29 cellular contexts compared by ENCODE assay signal in genomic region chr20:56385130-56385529, GRCh38. TPM values are rescaled to one million over a fixed set of nuclear protein-coding genes. Genes with fewer than 3 reads are reported as not detected.
"Had no signal": no experiment of that assay in that cellular context is flagged by ENCODE, and none has a peak within 500 bp of the region (broad histone marks: within the 10 kb centered on the region; RNA-seq: fewer than 3 reads in every experiment).

No MANE protein-coding gene starts in this region.

- H3K4me1 ChIP-seq: foreskin keratinocyte, prostate gland, uterus had no signal

- H3K4me3 ChIP-seq: heart right ventricle, ovary, prostate gland, skin epidermis, thoracic aorta, uterus had no signal

- H3K27me3 Mint-ChIP-seq: activated B cell treated with CpG ODN at 0.5 μM for 24 hours; activated CD8-positive, alpha-beta T cell treated with anti-CD3 and anti-CD28 coated beads for 36 hours; activated naive CD8-positive, alpha-beta T cell treated with anti-CD3 and anti-CD28 coated beads for 36 hours; dendritic cell treated with granulocyte-macrophage colony-stimulating factor and Interleukin-4, amounts not matched to agents 40 ng/mL and 50 ng/mL, for 4 days; stimulated activated naive CD8-positive, alpha-beta T cell treated with anti-CD3 and anti-CD28 coated beads, Interleukin-15, Interleukin-2, amounts not matched to agents 100 ng/mL and 50 ng/mL, for 24 hours had no signal

- ATAC-seq: activated CD8-positive, alpha-beta T cell treated with anti-CD3 and anti-CD28 coated beads for 36 hours; activated T-cell treated with anti-CD3 and anti-CD28 coated beads, Interleukin-2, amount 50 U/mL, for 4 hours; esophagus mucosa; foreskin keratinocyte; heart right ventricle; left lobe of liver; sciatic nerve had no signal

- H3K4me1 Mint-ChIP-seq: activated B cell treated with CpG ODN at 0.5 μM for 24 hours had no signal

- H3K4me3 Mint-ChIP-seq: activated B cell treated with CpG ODN at 0.5 μM for 24 hours; activated CD8-positive, alpha-beta T cell treated with anti-CD3 and anti-CD28 coated beads for 36 hours; activated naive CD8-positive, alpha-beta T cell treated with anti-CD3 and anti-CD28 coated beads for 36 hours; activated T-cell treated with anti-CD3 and anti-CD28 coated beads, Interleukin-2, amount 50 U/mL, for 4 hours; dendritic cell treated with granulocyte-macrophage colony-stimulating factor and Interleukin-4, amounts not matched to agents 40 ng/mL and 50 ng/mL, for 4 days; endodermal cell; nephron progenitor cell; stimulated activated naive CD8-positive, alpha-beta T cell treated with anti-CD3 and anti-CD28 coated beads, Interleukin-15, Interleukin-2, amounts not matched to agents 100 ng/mL and 50 ng/mL, for 24 hours; T-helper 1 cell treated with Interleukin-12 subunit alpha and Interleukin-12 subunit beta and Interleukin-4 antibody, amounts not matched to agents 30 μg/mL and 1 μg/mL, for 36 hours had no signal

- H3K27ac Mint-ChIP-seq: activated B cell treated with CpG ODN at 0.5 μM for 24 hours; activated CD8-positive, alpha-beta T cell treated with anti-CD3 and anti-CD28 coated beads for 36 hours; activated naive CD8-positive, alpha-beta T cell treated with anti-CD3 and anti-CD28 coated beads for 36 hours; dendritic cell treated with granulocyte-macrophage colony-stimulating factor and Interleukin-4, amounts not matched to agents 40 ng/mL and 50 ng/mL, for 4 days; nephron progenitor cell; stimulated activated naive CD8-positive, alpha-beta T cell treated with anti-CD3 and anti-CD28 coated beads, Interleukin-15, Interleukin-2, amounts not matched to agents 100 ng/mL and 50 ng/mL, for 24 hours had no signal

- H3K9me3 Mint-ChIP-seq: activated B cell treated with CpG ODN at 0.5 μM for 24 hours; activated CD8-positive, alpha-beta T cell treated with anti-CD3 and anti-CD28 coated beads for 36 hours; activated naive CD8-positive, alpha-beta T cell treated with anti-CD3 and anti-CD28 coated beads for 36 hours; activated T-cell treated with anti-CD3 and anti-CD28 coated beads, Interleukin-2, amount 50 U/mL, for 4 hours; dendritic cell treated with granulocyte-macrophage colony-stimulating factor and Interleukin-4, amounts not matched to agents 40 ng/mL and 50 ng/mL, for 4 days; endodermal cell; nephron progenitor cell; stimulated activated naive CD8-positive, alpha-beta T cell treated with anti-CD3 and anti-CD28 coated beads, Interleukin-15, Interleukin-2, amounts not matched to agents 100 ng/mL and 50 ng/mL, for 24 hours; T-helper 1 cell treated with Interleukin-12 subunit alpha and Interleukin-12 subunit beta and Interleukin-4 antibody, amounts not matched to agents 30 μg/mL and 1 μg/mL, for 36 hours had no signal

- H3K36me3 ChIP-seq: ovary, prostate gland, thoracic aorta, uterus had no signal

- H3K27ac ChIP-seq: foreskin keratinocyte, heart right ventricle, neutrophil, ovary, prostate gland, skin epidermis, thoracic aorta, uterus had no signal

- H3K9me3 ChIP-seq: heart right ventricle, neutrophil, ovary, prostate gland, thoracic aorta, uterus had no signal

- H3K27me3 ChIP-seq: foreskin keratinocyte, heart right ventricle, neutrophil, ovary, uterus had no signal

- DNase-seq: activated B cell treated with CpG ODN at 0.5 μM for 24 hours; activated CD4-positive, alpha-beta T cell treated with anti-CD3 and anti-CD28 coated beads, Interleukin-2, amount 50 U/mL, for 1 hour; activated CD8-positive, alpha-beta T cell treated with anti-CD3 and anti-CD28 coated beads for 36 hours; activated naive CD4-positive, alpha-beta T cell treated with Interleukin-2 at 50 U/mL for 16 hours; activated naive CD8-positive, alpha-beta T cell treated with anti-CD3 and anti-CD28 coated beads for 36 hours; activated T-cell treated with anti-CD3 and anti-CD28 coated beads, Interleukin-2, amount 50 U/mL, for 4 hours; amygdala; central memory CD4-positive, alpha-beta T cell; endodermal cell; foreskin keratinocyte; heart right ventricle; nephron progenitor cell; ovary; retina; stimulated activated CD4-positive, alpha-beta T cell treated with anti-CD3 and anti-CD28 coated beads, Interleukin-12 subunit alpha, Interleukin-12 subunit beta, amount 100 ng/mL, for 4 hours; stimulated activated CD4-positive, alpha-beta T cell treated with anti-CD3 and anti-CD28 coated beads, Interleukin-4, amount 100 ng/mL, for 1 hour; trophoblast cell; uterus had no signal

RNA-seq across cellular contexts. Expression of gene CASS4, which starts 26.9 kb away (rescaled TPM):
- total RNA-seq: endodermal cell, foreskin keratinocyte, kidney epithelial cell had no signal
